In the genomic region with DNA sequence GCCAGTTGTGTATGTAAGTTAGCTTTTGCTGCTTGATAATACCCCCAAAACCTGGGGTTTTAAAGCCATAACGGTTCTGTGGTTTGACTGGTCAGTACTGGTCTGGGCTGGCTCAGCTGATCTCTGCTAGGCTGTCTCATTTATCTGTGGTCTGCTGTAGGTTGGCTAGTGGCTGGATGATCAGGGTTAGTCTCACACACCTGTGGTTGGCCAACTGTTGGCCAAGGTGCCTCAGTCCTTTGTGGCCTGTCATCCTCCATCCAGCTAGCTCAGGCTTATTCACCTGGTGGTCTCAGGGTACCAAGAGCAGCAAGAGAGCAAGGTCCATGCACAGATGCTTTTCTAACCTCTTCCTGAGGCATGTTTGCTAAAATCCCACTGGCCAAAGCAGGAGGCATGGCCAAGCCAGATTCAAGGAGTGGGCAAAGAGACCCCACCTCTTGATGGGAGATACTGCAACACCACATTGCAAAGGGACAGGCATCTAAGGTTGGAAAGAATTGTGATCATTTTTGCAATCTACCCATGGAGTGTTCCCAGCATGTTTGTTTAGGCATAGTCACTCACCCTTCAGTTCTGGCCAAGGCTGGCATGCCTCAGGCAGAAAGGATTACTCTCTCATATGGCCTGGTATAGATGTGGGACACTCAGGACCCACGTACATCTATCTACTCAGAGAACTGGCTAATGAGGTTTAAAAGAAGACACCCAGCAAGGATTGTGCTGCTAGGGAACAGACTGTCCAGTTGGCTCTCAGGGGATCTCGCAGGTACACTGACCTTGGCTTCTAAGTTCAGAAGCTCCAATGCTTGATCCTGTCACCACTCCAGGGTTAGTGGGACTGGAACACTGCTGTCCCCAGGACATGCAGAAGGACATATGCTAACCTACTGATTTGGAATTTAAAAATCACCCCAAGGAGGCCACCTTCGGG, we compare ENCODE assay signal across 1 cellular context.
TF ChIP-seq lines count a peak whose summit lies in the region.

No MANE protein-coding gene starts in this region.

TF ChIP-seq in WTC11, 78 proteins besides CTCF, POLR2A, EP300 and RAD21:
- TF ChIP-seq, protein P1, sequence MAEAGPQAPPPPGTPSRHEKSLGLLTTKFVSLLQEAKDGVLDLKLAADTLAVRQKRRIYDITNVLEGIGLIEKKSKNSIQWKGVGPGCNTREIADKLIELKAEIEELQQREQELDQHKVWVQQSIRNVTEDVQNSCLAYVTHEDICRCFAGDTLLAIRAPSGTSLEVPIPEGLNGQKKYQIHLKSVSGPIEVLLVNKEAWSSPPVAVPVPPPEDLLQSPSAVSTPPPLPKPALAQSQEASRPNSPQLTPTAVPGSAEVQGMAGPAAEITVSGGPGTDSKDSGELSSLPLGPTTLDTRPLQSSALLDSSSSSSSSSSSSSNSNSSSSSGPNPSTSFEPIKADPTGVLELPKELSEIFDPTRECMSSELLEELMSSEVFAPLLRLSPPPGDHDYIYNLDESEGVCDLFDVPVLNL (CRISPR knock-in tag; IDR thresholded peaks at IDR 0.05; ENCODE audit: borderline replicate concordance, low read depth), result no peak
